In the genomic region with DNA sequence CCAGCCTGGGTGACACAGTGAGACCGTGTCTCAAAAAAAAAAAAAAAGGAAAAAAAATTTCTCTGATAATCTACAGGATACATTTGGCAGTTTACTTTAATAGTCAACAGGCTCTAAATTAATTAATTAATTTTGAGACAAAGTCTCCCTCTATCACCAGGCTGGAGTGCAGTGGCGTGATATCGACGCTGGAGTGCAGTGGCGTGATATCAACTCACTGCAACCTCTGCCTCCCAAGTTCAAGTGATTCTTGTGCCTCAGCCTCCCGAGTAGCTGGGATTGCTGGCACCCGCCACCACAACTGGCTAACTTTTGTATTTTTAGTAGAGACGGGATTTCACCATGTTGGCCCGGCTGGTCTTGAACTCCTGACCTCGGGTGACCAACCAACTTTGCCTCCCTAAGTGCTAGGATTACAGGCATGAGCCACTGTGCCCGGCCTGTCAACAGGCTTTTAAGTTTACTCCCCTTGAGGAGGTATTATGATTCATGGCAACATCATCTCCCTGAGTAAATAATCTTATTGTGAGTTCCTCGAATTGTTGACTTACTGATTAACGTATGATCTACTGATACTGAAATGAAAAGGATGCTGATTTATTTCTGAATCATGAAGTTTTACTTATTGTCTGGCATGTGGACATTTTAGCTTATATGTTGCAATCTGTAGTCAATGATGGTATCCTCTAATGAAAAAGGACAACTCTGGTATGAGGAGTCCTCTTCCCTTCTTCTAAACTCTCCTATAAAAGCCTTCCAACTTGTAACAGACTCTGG, we compare ENCODE assay signal across 15 cellular contexts. TPM values are rescaled to one million over a fixed set of nuclear protein-coding genes. Genes with fewer than 3 reads are reported as not detected.
DNase-seq lines count a peak whose midpoint lies in the region; ATAC-seq, FAIRE-seq and TF ChIP-seq lines count a peak whose summit lies in the region.
"Had no signal": no experiment of that assay in that cellular context is flagged by ENCODE, and none has a peak within 500 bp of the region (broad histone marks: within the 10 kb centered on the region; RNA-seq: fewer than 3 reads in every experiment).

No MANE protein-coding gene starts in this region.

- TF ChIP-seq RAD21 in HCT116 (IDR thresholded peaks at IDR 0.05; ENCODE audit: low read depth) = no peak

- H4K20me1 ChIP-seq in HCT116 (ENCODE audit: insufficient read depth) = no peaks in the 10 kb centered on the region
- H4K20me1 ChIP-seq in keratinocyte (ENCODE audit: control insufficient read depth, extremely low read depth, insufficient read depth, low read length) = no peaks in the 10 kb centered on the region

- ATAC-seq in HCT116 (peak; percentile 83), GM21367 (IDR thresholded peaks at IDR 0.05; ENCODE audit: unreplicated experiment) (no peak)
- ATAC-seq: T-helper 17 cell had no signal

- H3K4me2 ChIP-seq in HCT116 (ENCODE audit: low read length) (peak overlapping the region; percentile 56), keratinocyte (ENCODE audit: control insufficient read depth, extremely low read depth, insufficient read depth, low read depth, low read length) (peak overlapping the region; percentile 44)
- H3K4me2 ChIP-seq: KMS-11 had no signal

- H3K79me2 ChIP-seq in HCT116 (ENCODE audit: insufficient read depth, low read length) (no peaks in the 10 kb centered on the region), keratinocyte (ENCODE audit: control insufficient read depth, insufficient read depth, low read length) (no peaks in the 10 kb centered on the region)

- no peak for TF ChIP-seq POLR2A in HCT116 (IDR thresholded peaks at IDR 0.05; ENCODE audit: borderline replicate concordance, extremely low read depth, insufficient read depth, insufficient read length)

- dilution Hi-C loops in keratinocyte (cut with MboI; ENCODE audit: extremely low pct_ligation_motif_present, low sequenced_read_pairs) = no loop called here

- BruUV-seq in HCT116 (replicated peaks; lab: Mats Ljungman, UMichigan) = no TSS peak

- RAD21 ChIA-PET in HCT116 (lab: Charles Lee; ENCODE audit: low non-redundant PET in 1 of 2, low total read pairs in 2 of 2, uncharacterized antibody in 2 of 2, unreplicated experiment in 2 of 2) = interaction anchor here in 1 of 2 experiments (0.7 kb wide), 1 partner anchor 990 kb away, joined by 4 read pairs; no protein-coding TSS in a partner anchor

- POLR2A ChIA-PET in HCT116 (lab: Charles Lee) = no interaction called here

- no peaks in the 10 kb centered on the region for H3K9me1 ChIP-seq in keratinocyte (ENCODE audit: control insufficient read depth, extremely low read depth, insufficient read depth, low read length)

- no peak overlapping the region for H3K9ac ChIP-seq in HCT116 (ENCODE audit: low read length)
- H3K9ac ChIP-seq in keratinocyte (ENCODE audit: control insufficient read depth, extremely low read depth, insufficient read depth, low read length) = peak overlapping the region; percentile 36
- H3K9ac ChIP-seq: KMS-11 had no signal

- intact Hi-C loops in HCT116 (cut with micrococcal nuclease) = no loop called here

- FAIRE-seq in keratinocyte (lab: Jason Lieb, UNC) = peak; percentile 75
- FAIRE-seq: frontal cortex had no signal

- H3K4me1 ChIP-seq in HCT116 (ENCODE audit: control insufficient read depth in 1 of 2, insufficient read depth in 2 of 2, low read length in 2 of 2) (peaks cover 4 to 18% of the 10 kb centered on the region in 2 experiments; a peak in 3 of 4 replicates), keratinocyte (ENCODE audit: control insufficient read depth, extremely low read depth, insufficient read depth, low read length) (peaks cover 11% of the 10 kb centered on the region)
- H3K4me1 ChIP-seq: left ventricle myocardium inferior, prostate gland, upper lobe of left lung had no signal

- peak; percentile 79 for DNase-seq in AG09309 (ENCODE audit: low read depth)
- peak; percentile 48 for DNase-seq in HCT116 (ENCODE audit: low read depth, low spot score)
- DNase-seq in amniotic epithelial cell (ENCODE audit: low read depth) = peak; percentile 71
- DNase-seq in keratinocyte (ENCODE audit: low read depth, low spot score) = peak; percentile 83
- DNase-seq in occipital lobe (lab: John Stamatoyannopoulos, UW) = no peak
- DNase-seq in NCI-H748 (lab: John Stamatoyannopoulos, UW; ENCODE audit: unreplicated experiment) = no peak
- no peak for DNase-seq in activated CD8-positive, alpha-beta memory T cell treated with anti-CD3 and anti-CD28 coated beads, Interleukin-2, amount 50 U/mL, for 4 hours
- DNase-seq: left ventricle myocardium inferior, NCI-H510A treated with DMSO at 0.1 percent for 48 hours, T-helper 17 cell, upper lobe of left lung had no signal

- H2AFZ ChIP-seq in HCT116 (ENCODE audit: low read depth, low read length, poor library complexity, severe bottlenecking) (no peak overlapping the region), keratinocyte (ENCODE audit: control insufficient read depth, low read length) (peak overlapping the region; percentile 78)

- TF ChIP-seq CTCF in AG09309 (IDR thresholded peaks at IDR 0.05; ENCODE audit: control insufficient read depth, insufficient read depth, low read depth, low read length, missing control alignments) (no peak), HCT116 (IDR thresholded peaks at IDR 0.05 in 2 of 3, conservative IDR thresholded peaks at IDR 0.05 in 1 of 3; ENCODE audit: borderline replicate concordance in 1 of 3, insufficient read depth in 1 of 3, low read depth in 2 of 3, low read length in 2 of 3) (no peak), keratinocyte (optimal IDR thresholded peaks at IDR 0.05 in 1 of 3, IDR thresholded peaks at IDR 0.05 in 1 of 3, conservative IDR thresholded peaks at IDR 0.05 in 1 of 3; ENCODE audit: extremely low read depth in 1 of 3, insufficient read depth in 2 of 3, low read length in 3 of 3) (no peak)

- no peaks in the 10 kb centered on the region for H3K9me3 ChIP-seq in HCT116 (ENCODE audit: control insufficient read depth in 1 of 2, insufficient read depth in 1 of 2, low read depth in 1 of 2, low read length in 2 of 2)
- no peaks in the 10 kb centered on the region for H3K9me3 ChIP-seq in keratinocyte (ENCODE audit: control insufficient read depth, low read depth, low read length)
- H3K9me3 ChIP-seq: left ventricle myocardium inferior, prostate gland, upper lobe of left lung had no signal

- H3K9me2 ChIP-seq in HCT116 (ENCODE audit: insufficient read depth) = no peaks in the 10 kb centered on the region

- H3K27me3 ChIP-seq in HCT116 (ENCODE audit: insufficient read depth, low read length) (no peaks in the 10 kb centered on the region), keratinocyte (ENCODE audit: control insufficient read depth, extremely low read depth, insufficient read depth, low read length) (no peaks in the 10 kb centered on the region)
- H3K27me3 ChIP-seq: upper lobe of left lung had no signal

- H3K36me3 ChIP-seq in HCT116 (ENCODE audit: control insufficient read depth in 1 of 2, insufficient read depth in 2 of 2, low read length in 2 of 2) = no peaks in the 10 kb centered on the region
- H3K36me3 ChIP-seq in keratinocyte (ENCODE audit: control insufficient read depth in 2 of 2, extremely low read depth in 1 of 2, insufficient read depth in 2 of 2, low read length in 2 of 2) = no peaks in the 10 kb centered on the region
- H3K36me3 ChIP-seq: left ventricle myocardium inferior, prostate gland, upper lobe of left lung had no signal

- H3K27ac ChIP-seq in HCT116 (ENCODE audit: low read depth, low read length) (no peak overlapping the region), keratinocyte (ENCODE audit: control insufficient read depth, insufficient read depth, low read length) (peak overlapping the region; percentile 92)
- H3K27ac ChIP-seq: KMS-11, left ventricle myocardium inferior, prostate gland, upper lobe of left lung had no signal

- H3K4me3 ChIP-seq in AG09309 (ENCODE audit: control insufficient read depth, low read depth, low read length) = no peak overlapping the region
- H3K4me3 ChIP-seq in HCT116 (replicated peaks in 1 of 2; ENCODE audit: low read depth in 1 of 2, low read length in 2 of 2) = no peak overlapping the region
- no peak overlapping the region for H3K4me3 ChIP-seq in keratinocyte (ENCODE audit: control insufficient read depth in 2 of 3, extremely low read depth in 1 of 3, insufficient read depth in 2 of 3, low read depth in 1 of 3, low read length in 3 of 3)
- H3K4me3 ChIP-seq: left ventricle myocardium inferior, prostate gland, upper lobe of left lung had no signal

- CTCF ChIA-PET in HCT116 (lab: Charles Lee) = no interaction called here

TF ChIP-seq in HCT116, 20 proteins besides CTCF, POLR2A, EP300 and RAD21 (continues in another document):
- TF ChIP-seq SP1 (IDR thresholded peaks at IDR 0.05; ENCODE audit: low read depth) (peak; percentile 57), ELF1 (IDR thresholded peaks at IDR 0.05; ENCODE audit: borderline replicate concordance, low read depth) (no peak)

RNA-seq across cellular contexts. Expression of a gene that starts 21.3 kb away (rescaled TPM):
- 11.4 TPM for total RNA-seq in HCT116 (2021; ENCODE audit: unreplicated experiment)
- polyA plus RNA-seq in HCT116 (2012) = 4.4 and 6.1 TPM in 2 replicates
- polyA plus RNA-seq in keratinocyte = 9.1 to 16.9 TPM (median 12.1 TPM) in 3 replicates
- polyA plus RNA-seq in keratinocyte (2011; ENCODE audit: low read depth) = 8.7 TPM
- polyA plus RNA-seq in keratinocyte (2011; cell fraction: cytosol; rRNA removed) = 4.9 and 11.3 TPM in 2 replicates
- polyA plus RNA-seq in keratinocyte (2011; cell fraction: nucleus; rRNA removed) = 25.8 and 28.7 TPM in 2 replicates
- polyA plus RNA-seq in keratinocyte (2012; ENCODE audit: low replicate concordance) = 6.8 and 7.4 TPM in 2 replicates
- polyA minus RNA-seq in keratinocyte = 1.1 to 11.7 TPM (median 6.0 TPM) in 3 replicates
- polyA minus RNA-seq in keratinocyte (2011; cell fraction: cytosol; rRNA and poly(A)+ RNA removed) = 3.8 TPM
- 5.4 and 10.2 TPM in 2 replicates for polyA minus RNA-seq in keratinocyte (2011; cell fraction: nucleus; rRNA and poly(A)+ RNA removed)
- total RNA-seq in occipital lobe = 21.2 TPM

RNA-seq across cellular contexts. Expression of a gene that starts 26.4 kb away (rescaled TPM):
- total RNA-seq in HCT116 (2021; ENCODE audit: unreplicated experiment) (19.1 TPM), occipital lobe (56.9 TPM)
- polyA plus RNA-seq in HCT116 (2012) = 3.3 and 4.0 TPM in 2 replicates
- polyA plus RNA-seq in keratinocyte = 4.2 to 12.0 TPM (median 5.6 TPM) in 3 replicates
- polyA plus RNA-seq in keratinocyte (2011; ENCODE audit: low read depth) = 13.7 TPM
- 2.8 and 5.9 TPM in 2 replicates for polyA plus RNA-seq in keratinocyte (2011; cell fraction: cytosol; rRNA removed)
- 11.4 and 18.9 TPM in 2 replicates for polyA plus RNA-seq in keratinocyte (2011; cell fraction: nucleus; rRNA removed)
- 4.5 and 6.1 TPM in 2 replicates for polyA plus RNA-seq in keratinocyte (2012; ENCODE audit: low replicate concordance)
- 1.5 to 14.7 TPM (median 3.7 TPM) in 3 replicates for polyA minus RNA-seq in keratinocyte
- 4.0 TPM for polyA minus RNA-seq in keratinocyte (2011; cell fraction: cytosol; rRNA and poly(A)+ RNA removed)
- 8.3 and 12.2 TPM in 2 replicates for polyA minus RNA-seq in keratinocyte (2011; cell fraction: nucleus; rRNA and poly(A)+ RNA removed)

Comparison
In these comparisons a context has a peak if more than half of its experiments do, and no peak if none do; other contexts are left out.
1. DNase-seq: peak in AG09309 (single experiment), HCT116 (single experiment), amniotic epithelial cell (single experiment) and keratinocyte (single experiment); none in occipital lobe (single experiment), NCI-H748 (single experiment) and activated CD8-positive, alpha-beta memory T cell treated with anti-CD3 and anti-CD28 coated beads, Interleukin-2, amount 50 U/mL, for 4 hours (single experiment).